Comparison of ENCODE assay signal across 11 cellular contexts in the genomic region with DNA sequence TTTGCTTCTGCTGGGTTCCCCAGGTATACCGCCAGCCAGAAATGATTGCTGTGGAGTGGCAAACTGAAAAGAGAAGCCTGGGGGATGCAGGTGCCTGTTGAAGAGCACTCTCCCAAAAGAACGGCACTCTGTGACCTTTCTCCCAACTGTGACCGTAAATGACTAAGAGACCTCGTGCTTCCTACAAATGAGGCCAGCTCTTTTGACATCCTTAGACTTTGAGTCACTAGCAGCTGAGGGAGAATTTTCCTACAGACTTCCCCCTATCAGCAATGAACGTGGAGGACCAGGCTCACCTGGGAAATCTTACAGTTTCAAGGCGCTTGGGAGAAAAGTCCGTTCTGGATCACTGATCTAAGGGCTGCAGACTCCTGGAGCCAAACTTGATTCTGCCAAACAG. TPM values are rescaled to one million over a fixed set of nuclear protein-coding genes. Genes with fewer than 3 reads are reported as not detected.
A peak's percentile ranks its signal among the peaks of the same experiment; 100 is the strongest.
DNase-seq lines count a peak whose midpoint lies in the region; ATAC-seq, FAIRE-seq and TF ChIP-seq lines count a peak whose summit lies in the region.
"Had no signal": no experiment of that assay in that cellular context is flagged by ENCODE, and none has a peak within 500 bp of the region (broad histone marks: within the 10 kb centered on the region; RNA-seq: fewer than 3 reads in every experiment).

No MANE protein-coding gene starts in this region.

- H3K9me3 Mint-ChIP-seq in nephron progenitor cell: no peaks in the 10 kb centered on the region
- H3K9me3 Mint-ChIP-seq: central memory CD8-positive, alpha-beta T cell; T-cell had no signal

- DNase-seq in Daoy (ENCODE audit: low read depth) (peak; percentile 71), NCI-H774 (lab: John Stamatoyannopoulos, UW) (peak; percentile 6), nephron progenitor cell (no peak), frontal cortex (ENCODE audit: low spot score in 2 of 2) (no peak)
- DNase-seq in effector CD8-positive, alpha-beta T cell (lab: John Stamatoyannopoulos, UW): no peak
- no peak for DNase-seq in activated CD8-positive, alpha-beta memory T cell treated with anti-CD3 and anti-CD28 coated beads, Interleukin-2, amount 50 U/mL, for 48 hours
- DNase-seq in activated CD4-positive, CD25-positive, alpha-beta regulatory T cell (lab: John Stamatoyannopoulos, UW): no peak
- DNase-seq: NCI-H1930 had no signal

- peak; percentile 25 for ATAC-seq in esophagus mucosa
- ATAC-seq: T-cell had no signal

- no peaks in the 10 kb centered on the region for H3K36me3 Mint-ChIP-seq in nephron progenitor cell (ENCODE audit: low read depth)
- H3K36me3 Mint-ChIP-seq: T-cell had no signal

- TF ChIP-seq CTCF in nephron progenitor cell (IDR thresholded peaks at IDR 0.05): no peak

- FAIRE-seq in frontal cortex (lab: Jason Lieb, UNC): no peak

- peaks cover 37% of the 10 kb centered on the region for H3K4me1 Mint-ChIP-seq in nephron progenitor cell
- H3K4me1 Mint-ChIP-seq: central memory CD8-positive, alpha-beta T cell; T-cell had no signal

- H3K27me3 Mint-ChIP-seq in nephron progenitor cell (ENCODE audit: low read depth, poor library complexity): no peaks in the 10 kb centered on the region

- H3K27ac Mint-ChIP-seq in nephron progenitor cell: peak overlapping the region; percentile 49
- H3K27ac Mint-ChIP-seq: T-cell had no signal

- H3K4me3 Mint-ChIP-seq in nephron progenitor cell: no peak overlapping the region
- H3K4me3 Mint-ChIP-seq: central memory CD8-positive, alpha-beta T cell; T-cell had no signal

RNA-seq across cellular contexts. Expression of a gene that starts 8.6 kb away (rescaled TPM):
- total RNA-seq in Daoy (2014; rRNA removed; shearing (Covaris generic)): not detected in 2 replicates
- total RNA-seq in esophagus mucosa (0.60 TPM), frontal cortex (under 0.01 TPM)

Comparison
In these comparisons a context has a peak if more than half of its experiments do, and no peak if none do; other contexts are left out.
1. DNase-seq: peak in Daoy (single experiment) and NCI-H774 (single experiment); none in nephron progenitor cell (single experiment), effector CD8-positive, alpha-beta T cell (single experiment), activated CD8-positive, alpha-beta memory T cell treated with anti-CD3 and anti-CD28 coated beads, Interleukin-2, amount 50 U/mL, for 48 hours (single experiment), frontal cortex (0 of 2) and activated CD4-positive, CD25-positive, alpha-beta regulatory T cell (0 of 4).